Comparison of ENCODE assay signal across 29 cellular contexts in genomic region chr3:50551293-50552057, GRCh38. TPM values are rescaled to one million over a fixed set of nuclear protein-coding genes. Genes with fewer than 3 reads are reported as not detected.
A peak's percentile ranks its signal among the peaks of the same experiment; 100 is the strongest.
DNase-seq lines count a peak whose midpoint lies in the region; ATAC-seq, FAIRE-seq and TF ChIP-seq lines count a peak whose summit lies in the region.
"Had no signal": no experiment of that assay in that cellular context is flagged by ENCODE, and none has a peak within 500 bp of the region (broad histone marks: within the 10 kb centered on the region; RNA-seq: fewer than 3 reads in every experiment).

No MANE protein-coding gene starts in this region.

- BruUV-seq in GM12878 (replicated peaks; lab: Mats Ljungman, UMichigan): no TSS peak

- no peaks in the 10 kb centered on the region; a peak in 1 of 4 replicates for H3K27me3 ChIP-seq in GM12878 (replicated peaks in 1 of 2; ENCODE audit: control insufficient read depth in 2 of 2, insufficient read depth in 2 of 2, low read length in 1 of 2)
- H3K27me3 ChIP-seq in right lobe of liver: no peaks in the 10 kb centered on the region
- H3K27me3 ChIP-seq: neutrophil had no signal

- no peaks in the 10 kb centered on the region for H3K4me1 ChIP-seq in GM12878 (ENCODE audit: control insufficient read depth, insufficient read depth, low read length)
- no peaks in the 10 kb centered on the region for H3K4me1 ChIP-seq in right lobe of liver
- H3K4me1 ChIP-seq: tibial artery had no signal

- no peak overlapping the region for H3K9ac ChIP-seq in GM12878 (ENCODE audit: control insufficient read depth, insufficient read depth, low read length)

- H3K4me3 ChIP-seq in LNCaP clone FGC (ENCODE audit: low read depth, low read length) (no peak overlapping the region), GM12878 (no peak overlapping the region), right lobe of liver (no peak overlapping the region)
- H3K4me3 ChIP-seq: lung, tibial artery had no signal

- SMC1A ChIA-PET in GM12878 (lab: Charles Lee; ENCODE audit: uncharacterized antibody, unreplicated experiment): interaction anchor here (1.3 kb wide), 1 partner anchor 13 kb away, joined by 3 read pairs; no protein-coding TSS in a partner anchor

- H3K36me3 ChIP-seq in GM12878 (ENCODE audit: control insufficient read depth in 2 of 2, insufficient read depth in 2 of 2, low read length in 1 of 2) (no peaks in the 10 kb centered on the region), right lobe of liver (no peaks in the 10 kb centered on the region)
- H3K36me3 ChIP-seq: neutrophil, tibial artery had no signal

- no peak overlapping the region for H2AFZ ChIP-seq in GM12878 (ENCODE audit: control insufficient read depth, low read depth, low read length)

- CTCF ChIA-PET in GM12878 (lab: Yijun Ruan, JAX): interaction anchor here (1.2 to 1.8 kb wide), 7 partner anchors 9 to 204 kb away, joined by 3 to 11 read pairs (median 4); no protein-coding TSS in a partner anchor

- H3K9me3 ChIP-seq in GM12878 (replicated peaks; ENCODE audit: control insufficient read depth, insufficient read depth, low read length): no peaks in the 10 kb centered on the region
- H3K9me3 ChIP-seq in right lobe of liver: no peaks in the 10 kb centered on the region
- H3K9me3 ChIP-seq: neutrophil, tibial artery had no signal

- ATAC-seq in GM12878 (peak; percentile 19; the same call in 1 of the 3 replicates), right lobe of liver (peak in 2 of 4 donors; percentile 24 to 38), GM18907 (IDR thresholded peaks at IDR 0.05; ENCODE audit: unreplicated experiment) (no peak)
- ATAC-seq: activated T-cell treated with anti-CD3 and anti-CD28 coated beads, Interleukin-2, amount 50 U/mL, for 72 hours had no signal

- FAIRE-seq in GM12878 (lab: Jason Lieb, UNC): no peak
- FAIRE-seq: astrocyte, GM12892, islet of Langerhans had no signal

- intact Hi-C loops in GM12878 (cut with micrococcal nuclease; ENCODE audit: unreplicated experiment): no loop called here
- intact Hi-C loops in right lobe of liver (cut with DNase I): loop anchor here in 1 of 2 donors (10.0 kb wide), 1 partner anchor 207 kb away; the partner anchor contains the start of genes RASSF1 and ZMYND10

- H3K27ac ChIP-seq in GM12878 (ENCODE audit: control insufficient read depth, insufficient read depth): no peak overlapping the region
- H3K27ac ChIP-seq in right lobe of liver: no peak overlapping the region
- H3K27ac ChIP-seq: neutrophil, tibial artery had no signal

- no peak overlapping the region for H3K4me2 ChIP-seq in GM12878 (ENCODE audit: control insufficient read depth, insufficient read depth)

- no peak for TF ChIP-seq EP300 in GM12878 (IDR thresholded peaks at IDR 0.05; ENCODE audit: borderline replicate concordance in 1 of 2, control insufficient read depth in 1 of 2, low read depth in 2 of 2, low read length in 2 of 2)

- peak; percentile 38 for TF ChIP-seq CTCF in LNCaP clone FGC (IDR thresholded peaks at IDR 0.05; ENCODE audit: control insufficient read depth, extremely low read depth, insufficient read depth)
- no peak; a peak in 1 of 6 replicates for TF ChIP-seq CTCF in GM12878 (IDR thresholded peaks at IDR 0.05 in 2 of 3, conservative IDR thresholded peaks at IDR 0.05 in 1 of 3; ENCODE audit: control insufficient read depth in 2 of 3, extremely low read depth in 1 of 3, insufficient read depth in 1 of 3, low read depth in 3 of 3, low read length in 3 of 3)
- peak; percentile 8 to 23 (median 15) for TF ChIP-seq CTCF in right lobe of liver (IDR thresholded peaks at IDR 0.05)

- TF ChIP-seq POLR2A in GM12878 (IDR thresholded peaks at IDR 0.05; ENCODE audit: low read depth, low read length) (no peak), right lobe of liver (IDR thresholded peaks at IDR 0.05) (no peak)

- no peaks in the 10 kb centered on the region for H4K20me1 ChIP-seq in GM12878 (ENCODE audit: control insufficient read depth, insufficient read depth)

- no peaks in the 10 kb centered on the region for H3K79me2 ChIP-seq in GM12878 (ENCODE audit: control insufficient read depth, insufficient read depth, low read length)

- POLR2A ChIA-PET in GM12878 (lab: Charles Lee): no interaction called here

- DNase-seq in G401 (ENCODE audit: low spot score): peak; percentile 81
- no peak for DNase-seq in LNCaP clone FGC (ENCODE audit: low read depth)
- DNase-seq in GM12878 (ENCODE audit: low read depth, low spot score): no peak
- no peak for DNase-seq in right lobe of liver
- no peak for DNase-seq in NCI-H748 treated with DMSO at 0.1 percent for 48 hours (lab: John Stamatoyannopoulos, UW)
- no peak for DNase-seq in NCI-H1105 treated with DMSO at 0.1 percent for 48 hours (lab: John Stamatoyannopoulos, UW)
- no peak for DNase-seq in SKM-1 treated with dmso at 0.1 percent for 144 hours (lab: John Stamatoyannopoulos, UW; ENCODE audit: unreplicated experiment)
- DNase-seq: activated CD4-positive, CD25-positive, alpha-beta regulatory T cell; activated CD8-positive, alpha-beta memory T cell treated with anti-CD3 and anti-CD28 coated beads for 24 hours; DMS53; effector CD4-positive, alpha-beta T cell; foreskin melanocyte; GOT3; hypothalamus; NCI-H1436; NCI-H2171; NCI-H524; stimulated activated CD4-positive, alpha-beta T cell treated with anti-CD3 and anti-CD28 coated beads, Interleukin-4, amount 100 ng/mL, for 24 hours; T1000; tibial artery had no signal

- in situ Hi-C loops in G401 (cut with HindIII; ENCODE audit: low sequenced_read_pairs) (no loop called here), GM12878 (cut with MboI) (no loop called here)

- WGBS in GM12878 (ENCODE audit: insufficient coverage, insufficient replicate concordance, low lambda C conversion rate, missing lambda C conversion rate): 29% methylated on average over 8 of the region's 8 CpGs
- 37% methylated on average over 6 of the region's 8 CpGs for WGBS in right lobe of liver (ENCODE audit: insufficient coverage, low coverage, low lambda C conversion rate, missing lambda C conversion rate)

- RAD21 ChIA-PET in GM12878 (lab: Charles Lee; ENCODE audit: unreplicated experiment): interaction anchor here (0.8 kb wide), 1 partner anchor 101 kb away, joined by 3 read pairs; no protein-coding TSS in a partner anchor

- no peak for TF ChIP-seq RAD21 in GM12878 (IDR thresholded peaks at IDR 0.05; ENCODE audit: insufficient read depth, low read depth, low read length)

RNA-seq across cellular contexts. Expression of gene C3orf18, which starts 16.1 kb away (rescaled TPM):
- 10.8 and 15.4 TPM in 2 replicates for total RNA-seq in G401 (2014; rRNA removed; shearing (Covaris generic))
- total RNA-seq in GM12878 (2013; cell fraction: nucleolus; rRNA removed): 2.5 and 3.6 TPM in 2 replicates
- total RNA-seq in GM12878 (2014; rRNA removed) (0.45 and 0.87 TPM in 2 replicates), GM12878 (2014; rRNA removed; fragmentation: Illumina TruSeq; extraction: Trizol) (0.64 and 0.76 TPM in 2 replicates), GM12878 (2021) (0.61 and 1.3 TPM in 2 replicates), right lobe of liver (1 to 10 TPM; 2.0 to 7.8 (median 2.8) TPM)
- polyA plus RNA-seq in GM12878 (2011; ENCODE audit: low read depth): 1.3 TPM
- polyA plus RNA-seq in GM12878 (2011; rRNA removed) (2.3 and 3.2 TPM in 2 replicates), GM12878 (2014; fragmentation: Illumina TruSeq; extraction: Trizol) (0.48 and 1.0 TPM in 2 replicates), GM12878 (2014; fragmentation: Nextera tagmentation; extraction: Ambion mirVana) (under 1 TPM; 0.06 to 0.22 TPM), GM12878 (2014; rRNA removed) (0.77 and 1.7 TPM in 2 replicates), GM12878 (2016; fragmentation: Nextera tagmentation; extraction: Ambion mirVana) (under 1 TPM; 0.44 to 0.56 TPM)
- 3.9 and 4.8 TPM in 2 replicates for polyA plus RNA-seq in GM12878 (2011; cell fraction: cytosol; rRNA removed)
- polyA plus RNA-seq in GM12878 (2011; cell fraction: nucleus; rRNA removed): 8.2 and 11.4 TPM in 2 replicates
- 1.6 and 1.9 TPM in 2 replicates for polyA plus RNA-seq in GM12878 (2012)
- polyA minus RNA-seq in GM12878 (2011; rRNA and poly(A)+ RNA removed): 1.6 and 3.4 TPM in 2 replicates
- polyA minus RNA-seq in GM12878 (2011; cell fraction: cytosol; rRNA and poly(A)+ RNA removed): 0.52 TPM in 1 of 2 replicates, not detected in the other
- polyA minus RNA-seq in GM12878 (2011; cell fraction: nucleus; rRNA and poly(A)+ RNA removed): 1.8 and 3.3 TPM in 2 replicates

RNA-seq across cellular contexts. Expression of gene HEMK1, which starts 17.8 kb away (rescaled TPM):
- total RNA-seq in G401 (2014; rRNA removed; shearing (Covaris generic)): 3.4 and 9.5 TPM in 2 replicates
- total RNA-seq in GM12878 (2013; cell fraction: nucleolus; rRNA removed): 52.1 and 58.3 TPM in 2 replicates
- 10.4 and 11.3 TPM in 2 replicates for total RNA-seq in GM12878 (2014; rRNA removed)
- 9.5 and 10.5 TPM in 2 replicates for total RNA-seq in GM12878 (2014; rRNA removed; fragmentation: Illumina TruSeq; extraction: Trizol)
- 14.4 and 16.4 TPM in 2 replicates for total RNA-seq in GM12878 (2021)
- polyA plus RNA-seq in GM12878 (2011; ENCODE audit: low read depth): 13.7 TPM
- 8.7 and 13.5 TPM in 2 replicates for polyA plus RNA-seq in GM12878 (2011; rRNA removed)
- 16.2 and 20.1 TPM in 2 replicates for polyA plus RNA-seq in GM12878 (2011; cell fraction: cytosol; rRNA removed)
- polyA plus RNA-seq in GM12878 (2011; cell fraction: nucleus; rRNA removed): 57.9 and 77.5 TPM in 2 replicates
- polyA plus RNA-seq in GM12878 (2012): 14.4 and 14.5 TPM in 2 replicates
- 4.9 and 9.9 TPM in 2 replicates for polyA plus RNA-seq in GM12878 (2014; fragmentation: Illumina TruSeq; extraction: Trizol)
- 10 to 100 TPM in 1 of 2 experiments, 1 to 10 TPM in 1; 2.8 to 10.5 TPM for polyA plus RNA-seq in GM12878 (2014; fragmentation: Nextera tagmentation; extraction: Ambion mirVana)
- polyA plus RNA-seq in GM12878 (2014; rRNA removed): 15.1 and 15.8 TPM in 2 replicates
- polyA plus RNA-seq in GM12878 (2016; fragmentation: Nextera tagmentation; extraction: Ambion mirVana): 10 to 100 TPM; 17.8 to 19.0 TPM
- 12.1 and 16.6 TPM in 2 replicates for polyA minus RNA-seq in GM12878 (2011; rRNA and poly(A)+ RNA removed)
- polyA minus RNA-seq in GM12878 (2011; cell fraction: cytosol; rRNA and poly(A)+ RNA removed): 4.0 and 4.4 TPM in 2 replicates
- 18.7 and 25.0 TPM in 2 replicates for polyA minus RNA-seq in GM12878 (2011; cell fraction: nucleus; rRNA and poly(A)+ RNA removed)
- 10 to 100 TPM; 10.5 to 19.4 (median 14.0) TPM for total RNA-seq in right lobe of liver

RNA-seq across cellular contexts. Expression of gene CACNA2D2, which starts 48.0 kb away (rescaled TPM):
- total RNA-seq in G401 (2014; rRNA removed; shearing (Covaris generic)): 1.9 and 2.0 TPM in 2 replicates
- not detected in 2 replicates for total RNA-seq in GM12878 (2013; cell fraction: nucleolus; rRNA removed)
- total RNA-seq in GM12878 (2014; rRNA removed): not detected in 2 replicates
- not detected in 2 replicates for total RNA-seq in GM12878 (2014; rRNA removed; fragmentation: Illumina TruSeq; extraction: Trizol)
- total RNA-seq in GM12878 (2021): 0.03 and 0.11 TPM in 2 replicates
- 0.09 TPM for polyA plus RNA-seq in GM12878 (2011; ENCODE audit: low read depth)
- polyA plus RNA-seq in GM12878 (2011; rRNA removed): not detected in 2 replicates
- not detected in 2 replicates for polyA plus RNA-seq in GM12878 (2011; cell fraction: cytosol; rRNA removed)
- not detected in 2 replicates for polyA plus RNA-seq in GM12878 (2011; cell fraction: nucleus; rRNA removed)
- polyA plus RNA-seq in GM12878 (2012): 0.14 TPM in 2 replicates
- 0.07 TPM in 1 of 2 replicates, not detected in the other for polyA plus RNA-seq in GM12878 (2014; fragmentation: Illumina TruSeq; extraction: Trizol)
- polyA plus RNA-seq in GM12878 (2014; fragmentation: Nextera tagmentation; extraction: Ambion mirVana): not detected
- polyA plus RNA-seq in GM12878 (2014; rRNA removed): not detected in 2 replicates
- polyA plus RNA-seq in GM12878 (2016; fragmentation: Nextera tagmentation; extraction: Ambion mirVana): not detected
- not detected in 2 replicates for polyA minus RNA-seq in GM12878 (2011; rRNA and poly(A)+ RNA removed)
- not detected in 2 replicates for polyA minus RNA-seq in GM12878 (2011; cell fraction: cytosol; rRNA and poly(A)+ RNA removed)
- polyA minus RNA-seq in GM12878 (2011; cell fraction: nucleus; rRNA and poly(A)+ RNA removed): not detected in 2 replicates
- under 1 TPM in 5 of 6 experiments, not detected in 1; 0.06 to 0.39 (median 0.26) TPM for total RNA-seq in right lobe of liver
- total RNA-seq: MCF 10A, pulmonary artery endothelial cell had no signal

Comparison
In these comparisons a context has a peak if more than half of its experiments do, and no peak if none do; other contexts are left out.
1. CTCF ChIP-seq: peak in LNCaP clone FGC (single experiment) and right lobe of liver (4 of 4); none in GM12878 (0 of 3).